ENCODE assay signal across 8 cellular contexts in the genomic region with DNA sequence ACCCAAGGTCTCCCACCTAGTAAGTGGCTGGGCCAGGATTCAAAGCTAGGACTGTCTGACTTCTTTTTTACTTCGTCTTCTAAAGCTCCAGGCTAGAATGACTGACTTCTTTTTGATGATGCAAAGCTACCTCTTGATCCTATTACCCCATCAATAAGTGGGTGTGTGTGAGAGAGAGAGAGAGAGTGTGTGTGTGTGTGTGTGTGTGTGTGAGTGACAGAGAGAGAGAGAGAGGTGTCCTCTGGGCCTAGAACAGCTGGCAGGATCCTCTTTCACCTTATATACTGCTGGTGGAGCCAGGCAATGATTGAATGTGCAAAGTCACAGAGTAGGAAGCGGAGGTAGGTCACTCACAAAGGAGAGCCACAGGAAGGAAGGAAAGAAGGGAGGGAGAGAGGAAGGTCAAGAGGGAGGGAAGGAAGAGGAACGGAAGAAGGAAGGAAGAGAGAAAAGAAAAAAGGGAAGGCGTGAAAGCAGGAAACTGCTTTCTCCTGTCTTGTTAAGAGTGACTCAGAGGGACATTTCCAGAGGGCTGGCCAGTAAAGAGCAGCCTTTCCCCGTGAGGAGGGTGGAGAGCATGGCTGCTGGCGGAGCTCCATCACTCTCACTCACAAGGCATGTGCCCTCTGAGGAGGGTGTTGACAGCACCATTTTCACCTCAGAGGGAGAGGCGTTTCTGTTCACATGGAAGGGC.
DNase-seq lines count a peak whose midpoint lies in the region; ATAC-seq, FAIRE-seq and TF ChIP-seq lines count a peak whose summit lies in the region.

No MANE protein-coding gene starts in this region.

- TF ChIP-seq EP300 in HepG2 (IDR thresholded peaks at IDR 0.05; ENCODE audit: low read depth in 2 of 2, low read length in 2 of 2) (no peak), HepG2 (CRISPR knock-in tag; IDR thresholded peaks at IDR 0.05; ENCODE audit: borderline replicate concordance) (no peak)

- H2AFZ ChIP-seq in HepG2 (ENCODE audit: low read length): no peak overlapping the region

- CTCF ChIA-PET in HepG2 (lab: Yijun Ruan, JAX; ENCODE audit: low intra/inter-chr PET ratio, low total read pairs): no interaction called here

- H3K27ac ChIP-seq in right lobe of liver (no peak overlapping the region), HepG2 (ENCODE audit: extremely low read length, insufficient read depth, low read length) (no peak overlapping the region), body of pancreas (no peak overlapping the region), left lung (peak overlapping the region; percentile 58 to 69), aorta (ENCODE audit: low read depth in 1 of 2, low read length in 2 of 2) (peak overlapping the region in 1 of 2 donors; percentile 56)

- intact Hi-C loops in right lobe of liver (cut with DNase I): no loop called here
- intact Hi-C loops in HepG2 (cut with micrococcal nuclease; ENCODE audit: unreplicated experiment): no loop called here
- intact Hi-C loops in body of pancreas (cut with DNase I): no loop called here
- intact Hi-C loops in left lung (cut with DNase I): no loop called here
- intact Hi-C loops in aorta (cut with DNase I): no loop called here

- H3K27me3 ChIP-seq in right lobe of liver (no peaks in the 10 kb centered on the region), HepG2 (ENCODE audit: control insufficient read depth in 1 of 2, insufficient read depth in 2 of 2, low read length in 2 of 2) (0 out of 5 replicates have a peak, but pooled peaks cover 0 to 2% of the 10 kb centered on the region in 2 experiments), body of pancreas (no peaks in the 10 kb centered on the region), left lung (no peaks in the 10 kb centered on the region), aorta (ENCODE audit: control insufficient read depth in 1 of 2, insufficient read depth in 2 of 2, low read length in 1 of 2) (no peaks in the 10 kb centered on the region)

- no peak for TF ChIP-seq RAD21 in HepG2 (CRISPR knock-in tag; IDR thresholded peaks at IDR 0.05)

- no peaks in the 10 kb centered on the region for H3K36me3 ChIP-seq in right lobe of liver
- H3K36me3 ChIP-seq in HepG2 (replicated peaks in 1 of 2; ENCODE audit: control insufficient read depth in 1 of 2, insufficient read depth in 2 of 2, low read length in 2 of 2): no peaks in the 10 kb centered on the region
- no peaks in the 10 kb centered on the region for H3K36me3 ChIP-seq in body of pancreas (replicated peaks in 1 of 2; ENCODE audit: insufficient read depth in 1 of 2, low read depth in 2 of 2)
- no peaks in the 10 kb centered on the region for H3K36me3 ChIP-seq in left lung
- H3K36me3 ChIP-seq in aorta (ENCODE audit: control insufficient read depth in 1 of 2, insufficient read depth in 2 of 2, low read length in 1 of 2): no peaks in the 10 kb centered on the region

- no peak overlapping the region for H3K4me2 ChIP-seq in HepG2 (ENCODE audit: low read depth, low read length)

- no peaks in the 10 kb centered on the region; the same call in 1 of the 2 replicates for H4K20me1 ChIP-seq in HepG2 (ENCODE audit: insufficient read depth, low read length)

- ATAC-seq in right lobe of liver (peak; percentile 45 to 69 (median 52)), HepG2 (no peak; the same call in 2 of the 3 replicates), body of pancreas (peak; percentile 58), left lung (peak; percentile 96), aorta (ENCODE audit: low FRiP score) (peak; percentile 92), GM21723 (IDR thresholded peaks at IDR 0.05; ENCODE audit: unreplicated experiment) (no peak), GM21390 (IDR thresholded peaks at IDR 0.05; ENCODE audit: unreplicated experiment) (no peak)

- DNase-seq in right lobe of liver: no peak
- no peak for DNase-seq in HepG2 (ENCODE audit: low spot score)
- peak in 3 of 4 donors; percentile 31 to 43 (median 32) for DNase-seq in body of pancreas
- DNase-seq in left lung: peak; percentile 83 to 88
- DNase-seq in aorta: peak; percentile 91 to 94
- DNase-seq in DMS 273 (lab: John Stamatoyannopoulos, UW; ENCODE audit: unreplicated experiment): no peak

- H3K9me3 ChIP-seq in right lobe of liver: no peaks in the 10 kb centered on the region
- no peaks in the 10 kb centered on the region for H3K9me3 ChIP-seq in HepG2 (ENCODE audit: low read length)
- no peaks in the 10 kb centered on the region for H3K9me3 ChIP-seq in body of pancreas
- no peaks in the 10 kb centered on the region for H3K9me3 ChIP-seq in left lung
- H3K9me3 ChIP-seq in aorta (ENCODE audit: control insufficient read depth, low read length): no peaks in the 10 kb centered on the region

- H3K79me2 ChIP-seq in HepG2 (ENCODE audit: insufficient read depth, low read length): no peaks in the 10 kb centered on the region

- no peak for TF ChIP-seq POLR2A in right lobe of liver (IDR thresholded peaks at IDR 0.05)
- no peak for TF ChIP-seq POLR2A in HepG2 (IDR thresholded peaks at IDR 0.05; ENCODE audit: insufficient read depth in 1 of 2, low read depth in 2 of 2, low read length in 2 of 2)
- no peak for TF ChIP-seq POLR2A in body of pancreas (IDR thresholded peaks at IDR 0.05)

- BruUV-seq in HepG2 (replicated peaks; lab: Mats Ljungman, UMichigan): no TSS peak

- H3K4me1 ChIP-seq in right lobe of liver (no peaks in the 10 kb centered on the region), HepG2 (ENCODE audit: insufficient read depth, low read length) (peaks cover 4% of the 10 kb centered on the region; the same call in 1 of the 2 replicates), body of pancreas (no peaks in the 10 kb centered on the region), left lung (peaks cover 10 to 33% of the 10 kb centered on the region in 2 donors), aorta (ENCODE audit: control insufficient read depth in 1 of 2, insufficient read depth in 2 of 2, low read length in 2 of 2) (no peaks in the 10 kb centered on the region)

- H3K4me3 ChIP-seq in right lobe of liver (no peak overlapping the region), HepG2 (replicated peaks in 1 of 3; ENCODE audit: insufficient read depth in 1 of 3, low read depth in 2 of 3, low read length in 3 of 3) (no peak overlapping the region), body of pancreas (no peak overlapping the region), left lung (no peak overlapping the region), aorta (ENCODE audit: low read length in 2 of 2) (no peak overlapping the region)

- no peak overlapping the region for H3K9ac ChIP-seq in HepG2 (ENCODE audit: insufficient read depth, low read depth, low read length)

- no peak for FAIRE-seq in HepG2 (lab: Jason Lieb, UNC)

- TF ChIP-seq CTCF in right lobe of liver (IDR thresholded peaks at IDR 0.05) (no peak), HepG2 (CRISPR knock-in tag; IDR thresholded peaks at IDR 0.05) (no peak), body of pancreas (IDR thresholded peaks at IDR 0.05) (no peak), left lung (IDR thresholded peaks at IDR 0.05) (no peak)

- POLR2A ChIA-PET in HepG2 (lab: Yijun Ruan, JAX): no interaction called here

- in situ Hi-C loops in HepG2 (cut with HindIII; ENCODE audit: extremely low pct_ligation_motif_present, low pct_unique_long_range_greater_than_20kb): no loop called here

- WGBS in right lobe of liver (ENCODE audit: insufficient coverage, low coverage, low lambda C conversion rate, missing lambda C conversion rate): 44% methylated on average over 6 of the region's 7 CpGs
- 16% methylated on average over 6 of the region's 7 CpGs for WGBS in HepG2 (ENCODE audit: low lambda C conversion rate)
- WGBS in body of pancreas, 2 donors: 59 to 67% methylated on average over 7 of the region's 7 CpGs
- WGBS in aorta, 2 donors: 29 to 31% methylated on average over 7 of the region's 7 CpGs

TF ChIP-seq in HepG2, 621 proteins besides CTCF, POLR2A, EP300 and RAD21 (continues in another document):
- TF ChIP-seq, protein P1, sequence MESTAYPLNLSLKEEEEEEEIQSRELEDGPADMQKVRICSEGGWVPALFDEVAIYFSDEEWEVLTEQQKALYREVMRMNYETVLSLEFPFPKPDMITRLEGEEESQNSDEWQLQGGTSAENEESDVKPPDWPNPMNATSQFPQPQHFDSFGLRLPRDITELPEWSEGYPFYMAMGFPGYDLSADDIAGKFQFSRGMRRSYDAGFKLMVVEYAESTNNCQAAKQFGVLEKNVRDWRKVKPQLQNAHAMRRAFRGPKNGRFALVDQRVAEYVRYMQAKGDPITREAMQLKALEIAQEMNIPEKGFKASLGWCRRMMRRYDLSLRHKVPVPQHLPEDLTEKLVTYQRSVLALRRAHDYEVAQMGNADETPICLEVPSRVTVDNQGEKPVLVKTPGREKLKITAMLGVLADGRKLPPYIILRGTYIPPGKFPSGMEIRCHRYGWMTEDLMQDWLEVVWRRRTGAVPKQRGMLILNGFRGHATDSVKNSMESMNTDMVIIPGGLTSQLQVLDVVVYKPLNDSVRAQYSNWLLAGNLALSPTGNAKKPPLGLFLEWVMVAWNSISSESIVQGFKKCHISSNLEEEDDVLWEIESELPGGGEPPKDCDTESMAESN (CRISPR knock-in tag; conservative IDR thresholded peaks at IDR 0.05): no peak
- TF ChIP-seq ZNF777 (CRISPR knock-in tag; IDR thresholded peaks at IDR 0.05) (no peak), ZNF136 (CRISPR knock-in tag; IDR thresholded peaks at IDR 0.05; ENCODE audit: low read depth) (no peak), AGO1 (IDR thresholded peaks at IDR 0.05; ENCODE audit: low read depth, low read length, poor library complexity, severe bottlenecking) (no peak), PHF21A (CRISPR knock-in tag; IDR thresholded peaks at IDR 0.05) (no peak), EED (CRISPR knock-in tag; IDR thresholded peaks at IDR 0.05) (no peak), ZNF160 (CRISPR knock-in tag; IDR thresholded peaks at IDR 0.05) (no peak), THAP9 (CRISPR knock-in tag; IDR thresholded peaks at IDR 0.05; ENCODE audit: borderline replicate concordance) (no peak)

Comparison
In these comparisons a context has a peak if more than half of its experiments do, and no peak if none do; other contexts are left out.
1. ATAC-seq: peak in right lobe of liver (4 of 4), body of pancreas (single experiment), left lung (single experiment) and aorta (single experiment); none in HepG2 (single experiment), GM21723 (single experiment) and GM21390 (single experiment).
2. DNase-seq: peak in body of pancreas (3 of 4), left lung (2 of 2) and aorta (2 of 2); none in right lobe of liver (0 of 3), HepG2 (single experiment) and DMS 273 (single experiment).
3. H3K27ac ChIP-seq: peak in left lung (2 of 2); none in right lobe of liver (0 of 3), HepG2 (single experiment) and body of pancreas (0 of 4).